8 cellular contexts compared by ENCODE assay signal in genomic region chr9:97615439-97616072, GRCh38. TPM values are rescaled to one million over a fixed set of nuclear protein-coding genes. Genes with fewer than 3 reads are reported as not detected.
DNase-seq lines count a peak whose midpoint lies in the region; ATAC-seq and TF ChIP-seq lines count a peak whose summit lies in the region.

No MANE protein-coding gene starts in this region.

- no peak overlapping the region for H3K4me3 ChIP-seq in OCI-LY7 (ENCODE audit: low read depth, low read length, poor library complexity, severe bottlenecking)

- CTCF ChIA-PET in OCI-LY7 (lab: Charles Lee; ENCODE audit: unreplicated experiment): interaction anchor here (1.4 kb wide), 1 partner anchor 229 kb away, joined by 4 read pairs; no protein-coding TSS in a partner anchor

- no peaks in the 10 kb centered on the region; the same call in 1 of the 2 replicates for H4K20me1 ChIP-seq in OCI-LY7 (ENCODE audit: insufficient read depth, low read length)

- H3K27me3 Mint-ChIP-seq in activated naive CD8-positive, alpha-beta T cell treated with anti-CD3 and anti-CD28 coated beads, Interleukin-2, amount 10 ng/mL, durations not matched to agents 7 days and 5 days: no peaks in the 10 kb centered on the region

- peaks cover 5% of the 10 kb centered on the region for H3K9me3 Mint-ChIP-seq in activated naive CD8-positive, alpha-beta T cell treated with anti-CD3 and anti-CD28 coated beads, Interleukin-2, amount 10 ng/mL, durations not matched to agents 7 days and 5 days

- no peak overlapping the region for H3K27ac Mint-ChIP-seq in activated naive CD8-positive, alpha-beta T cell treated with anti-CD3 and anti-CD28 coated beads, Interleukin-2, amount 10 ng/mL, durations not matched to agents 7 days and 5 days

- H3K4me3 Mint-ChIP-seq in activated naive CD8-positive, alpha-beta T cell treated with anti-CD3 and anti-CD28 coated beads, Interleukin-2, amount 10 ng/mL, durations not matched to agents 7 days and 5 days: no peak overlapping the region

- BruUV-seq in OCI-LY7 (replicated peaks; lab: Mats Ljungman, UMichigan): no TSS peak

- TF ChIP-seq CTCF in OCI-LY7 (conservative IDR thresholded peaks at IDR 0.05; ENCODE audit: low read length): peak; percentile 93

- DNase-seq in DMS114 treated with DMSO at 0.1 percent for 48 hours (lab: John Stamatoyannopoulos, UW; ENCODE audit: unreplicated experiment): peak; percentile 47
- peak; percentile 52 for DNase-seq in HuH-7 (ENCODE audit: low spot score)
- peak; percentile 65 for DNase-seq in OCI-LY7 (ENCODE audit: low spot score)
- no peak for DNase-seq in activated naive CD8-positive, alpha-beta T cell treated with anti-CD3 and anti-CD28 coated beads, Interleukin-2, amount 10 ng/mL, durations not matched to agents 7 days and 5 days
- DNase-seq in head of caudate nucleus: peak in 36 of 42 donors; percentile 37 to 92 (median 76)
- peak; percentile 70 for DNase-seq in putamen (ENCODE audit: low spot score)

- intact Hi-C loops in OCI-LY7 (cut with micrococcal nuclease; ENCODE audit: unreplicated experiment) (loop anchor here (1.0 to 5.0 kb wide), 4 partner anchors 147 to 759 kb away; partner anchors contain the start of gene TDRD7), head of caudate nucleus (cut with DNase I) (loop anchor here (5.0 to 10.0 kb wide), 2 partner anchors 148 to 201 kb away; partner anchors contain the start of gene TDRD7)

- no peak for TF ChIP-seq POLR2A in GM18505 (IDR thresholded peaks at IDR 0.05; ENCODE audit: borderline replicate concordance, extremely low read depth, insufficient read depth, insufficient read length)

- no peak overlapping the region for H3K27ac ChIP-seq in OCI-LY7 (ENCODE audit: low read depth, low read length, poor library complexity, severe bottlenecking)

- H3K4me2 ChIP-seq in OCI-LY7 (ENCODE audit: low read length): no peak overlapping the region

- H2AFZ ChIP-seq in OCI-LY7 (ENCODE audit: low read length): no peak overlapping the region

- no peaks in the 10 kb centered on the region for H3K79me2 ChIP-seq in OCI-LY7 (ENCODE audit: insufficient read depth, low read depth, low read length)

- no peaks in the 10 kb centered on the region for H3K9me2 ChIP-seq in OCI-LY7 (ENCODE audit: insufficient read depth, low read length)

- ATAC-seq in activated naive CD8-positive, alpha-beta T cell treated with anti-CD3 and anti-CD28 coated beads, Interleukin-2, amount 10 ng/mL, durations not matched to agents 7 days and 5 days (ENCODE audit: low read depth): peak; percentile 47
- no peak for ATAC-seq in GM18505 (IDR thresholded peaks at IDR 0.05; ENCODE audit: unreplicated experiment)
- ATAC-seq in GM18909 (IDR thresholded peaks at IDR 0.05; ENCODE audit: poor library complexity, unreplicated experiment): no peak

- no peaks in the 10 kb centered on the region for H3K4me1 Mint-ChIP-seq in activated naive CD8-positive, alpha-beta T cell treated with anti-CD3 and anti-CD28 coated beads, Interleukin-2, amount 10 ng/mL, durations not matched to agents 7 days and 5 days

- 0 out of 2 replicates have a peak, but pooled peaks cover 4% of the 10 kb centered on the region for H3K9me3 ChIP-seq in OCI-LY7 (ENCODE audit: low read length)

- H3K36me3 ChIP-seq in OCI-LY7 (ENCODE audit: insufficient read depth, low read length): peaks cover 86% of the 10 kb centered on the region

- peaks cover 11% of the 10 kb centered on the region for H3K4me1 ChIP-seq in OCI-LY7 (ENCODE audit: insufficient read depth, low read length, poor library complexity, severe bottlenecking)

- peaks cover 12% of the 10 kb centered on the region for H3K36me3 Mint-ChIP-seq in activated naive CD8-positive, alpha-beta T cell treated with anti-CD3 and anti-CD28 coated beads, Interleukin-2, amount 10 ng/mL, durations not matched to agents 7 days and 5 days

- POLR2A ChIA-PET in OCI-LY7 (lab: Charles Lee): interaction anchor here (0.6 to 2.8 kb wide), 5 partner anchors 10 to 820 kb away, joined by 3 to 9 read pairs (median 3); partner anchors contain the start of genes NCBP1 and TSTD2
- POLR2A ChIA-PET in activated naive CD8-positive, alpha-beta T cell treated with anti-CD3 and anti-CD28 coated beads, Interleukin-2, amount 10 ng/mL, durations not matched to agents 7 days and 5 days (lab: Charles Lee): interaction anchor here (1.3 kb wide), 1 partner anchor 203 kb away, joined by 5 read pairs; no protein-coding TSS in a partner anchor

RNA-seq across cellular contexts. Expression of gene TSTD2, which starts 17.6 kb away (rescaled TPM):
- total RNA-seq in OCI-LY7 (2014; rRNA removed; shearing (Covaris generic)): 15.8 and 17.1 TPM in 2 replicates
- 22.0 and 24.1 TPM in 2 replicates for total RNA-seq in OCI-LY7 (2022)
- total RNA-seq in activated naive CD8-positive, alpha-beta T cell treated with anti-CD3 and anti-CD28 coated beads, Interleukin-2, amount 10 ng/mL, durations not matched to agents 7 days and 5 days: 10 to 100 TPM; 17.0 to 19.6 TPM

RNA-seq across cellular contexts. Expression of gene NCBP1, which starts 18.1 kb away (rescaled TPM):
- 35.8 and 37.8 TPM in 2 replicates for total RNA-seq in OCI-LY7 (2014; rRNA removed; shearing (Covaris generic))
- 54.7 and 57.5 TPM in 2 replicates for total RNA-seq in OCI-LY7 (2022)
- 10 to 100 TPM; 37.3 to 41.3 TPM for total RNA-seq in activated naive CD8-positive, alpha-beta T cell treated with anti-CD3 and anti-CD28 coated beads, Interleukin-2, amount 10 ng/mL, durations not matched to agents 7 days and 5 days
